Comparison of ENCODE assay signal across 1 cellular context in the genomic region with DNA sequence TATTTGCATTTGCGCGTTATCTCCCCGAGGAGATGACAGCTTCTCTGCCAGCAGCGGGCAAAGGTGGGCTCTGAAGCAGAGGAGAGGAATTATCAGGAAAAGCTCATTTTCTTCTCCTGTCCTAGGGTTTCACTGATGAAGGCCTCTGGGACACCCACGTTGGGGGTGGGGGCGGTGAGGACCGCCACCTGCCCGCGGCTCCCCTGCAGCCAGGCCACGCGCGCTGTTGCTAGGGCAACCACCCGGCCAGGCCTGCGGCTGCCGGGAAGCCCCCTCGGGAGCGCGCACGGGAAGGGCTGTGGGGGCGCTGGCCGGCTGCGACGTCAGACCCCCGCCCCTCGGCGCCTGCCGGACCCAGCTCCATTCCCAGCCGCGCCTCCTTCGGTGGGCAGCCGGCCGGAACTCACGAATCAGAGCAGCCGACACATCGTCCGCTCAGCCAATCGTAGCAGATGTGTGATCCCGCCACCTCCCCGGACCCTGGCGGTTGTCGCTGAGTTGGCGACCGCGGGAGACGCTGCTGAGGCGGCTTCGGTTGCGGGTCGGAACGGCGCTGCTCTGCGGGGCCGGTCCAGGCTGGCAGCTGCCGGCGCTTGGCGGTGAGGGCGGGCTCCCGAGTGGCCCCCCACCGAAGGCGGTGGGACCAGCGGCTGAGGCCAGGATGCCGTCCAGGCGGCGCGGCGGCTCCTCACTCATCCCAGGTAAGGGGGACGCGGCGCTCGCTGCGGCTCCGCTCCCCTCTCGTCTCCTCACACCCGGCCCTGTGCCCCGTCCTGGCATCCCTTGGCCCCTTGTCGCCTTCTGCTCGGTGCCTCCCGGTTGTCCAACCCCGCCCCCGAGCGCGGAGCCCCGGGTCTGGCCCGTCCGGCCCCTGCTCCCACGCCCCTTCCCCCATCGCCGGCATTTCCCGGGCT.
TF ChIP-seq lines count a peak whose summit lies in the region.

A gene (plus strand): TSS at position 513 of the 914 bp plus-strand sequence. CDS start 35,092 bp downstream, outside the sequence.

TF ChIP-seq in HEK293, 187 proteins besides CTCF, POLR2A, EP300 and RAD21 (continued from another document):
- TF ChIP-seq, protein P1, sequence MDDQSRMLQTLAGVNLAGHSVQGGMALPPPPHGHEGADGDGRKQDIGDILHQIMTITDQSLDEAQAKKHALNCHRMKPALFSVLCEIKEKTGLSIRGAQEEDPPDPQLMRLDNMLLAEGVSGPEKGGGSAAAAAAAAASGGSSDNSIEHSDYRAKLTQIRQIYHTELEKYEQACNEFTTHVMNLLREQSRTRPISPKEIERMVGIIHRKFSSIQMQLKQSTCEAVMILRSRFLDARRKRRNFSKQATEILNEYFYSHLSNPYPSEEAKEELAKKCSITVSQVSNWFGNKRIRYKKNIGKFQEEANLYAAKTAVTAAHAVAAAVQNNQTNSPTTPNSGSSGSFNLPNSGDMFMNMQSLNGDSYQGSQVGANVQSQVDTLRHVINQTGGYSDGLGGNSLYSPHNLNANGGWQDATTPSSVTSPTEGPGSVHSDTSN (CRISPR knock-in tag; IDR thresholded peaks at IDR 0.05) = peak; percentile 60; the same call in 1 of the 2 replicates
- no peak for TF ChIP-seq ZNF23 (tag by site-specific recombination; IDR thresholded peaks at IDR 0.05; ENCODE audit: borderline replicate concordance)
- no peak for TF ChIP-seq ZNF121 (tag by site-specific recombination; IDR thresholded peaks at IDR 0.05)
- TF ChIP-seq, protein P2, sequence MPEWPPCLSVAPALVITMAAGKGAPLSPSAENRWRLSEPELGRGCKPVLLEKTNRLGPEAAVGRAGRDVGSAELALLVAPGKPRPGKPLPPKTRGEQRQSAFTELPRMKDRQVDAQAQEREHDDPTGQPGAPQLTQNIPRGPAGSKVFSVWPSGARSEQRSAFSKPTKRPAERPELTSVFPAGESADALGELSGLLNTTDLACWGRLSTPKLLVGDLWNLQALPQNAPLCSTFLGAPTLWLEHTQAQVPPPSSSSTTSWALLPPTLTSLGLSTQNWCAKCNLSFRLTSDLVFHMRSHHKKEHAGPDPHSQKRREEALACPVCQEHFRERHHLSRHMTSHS (tag by site-specific recombination; IDR thresholded peaks at IDR 0.05) = no peak
- peak; percentile 63; the same call in 1 of the 2 replicates for TF ChIP-seq ZNF660 (tag by site-specific recombination; IDR thresholded peaks at IDR 0.05)
- 0 out of 2 replicates have a peak, but pooled peaks have one; percentile 16 for TF ChIP-seq ZXDB (tag by site-specific recombination; IDR thresholded peaks at IDR 0.05)
- no peak for TF ChIP-seq KLF7 (tag by site-specific recombination; IDR thresholded peaks at IDR 0.05; ENCODE audit: borderline replicate concordance)
- TF ChIP-seq ZNF837 (tag by site-specific recombination; IDR thresholded peaks at IDR 0.05) = no peak
- TF ChIP-seq, protein P3, sequence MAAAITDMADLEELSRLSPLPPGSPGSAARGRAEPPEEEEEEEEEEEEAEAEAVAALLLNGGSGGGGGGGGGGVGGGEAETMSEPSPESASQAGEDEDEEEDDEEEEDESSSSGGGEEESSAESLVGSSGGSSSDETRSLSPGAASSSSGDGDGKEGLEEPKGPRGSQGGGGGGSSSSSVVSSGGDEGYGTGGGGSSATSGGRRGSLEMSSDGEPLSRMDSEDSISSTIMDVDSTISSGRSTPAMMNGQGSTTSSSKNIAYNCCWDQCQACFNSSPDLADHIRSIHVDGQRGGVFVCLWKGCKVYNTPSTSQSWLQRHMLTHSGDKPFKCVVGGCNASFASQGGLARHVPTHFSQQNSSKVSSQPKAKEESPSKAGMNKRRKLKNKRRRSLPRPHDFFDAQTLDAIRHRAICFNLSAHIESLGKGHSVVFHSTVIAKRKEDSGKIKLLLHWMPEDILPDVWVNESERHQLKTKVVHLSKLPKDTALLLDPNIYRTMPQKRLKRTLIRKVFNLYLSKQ (tag by site-specific recombination; IDR thresholded peaks at IDR 0.05; ENCODE audit: borderline replicate concordance) = no peak
- peak; percentile 56 for TF ChIP-seq ZNF629 (tag by site-specific recombination; IDR thresholded peaks at IDR 0.05)
- no peak for TF ChIP-seq ZNF549 (tag by site-specific recombination; IDR thresholded peaks at IDR 0.05)
- TF ChIP-seq, protein P4, sequence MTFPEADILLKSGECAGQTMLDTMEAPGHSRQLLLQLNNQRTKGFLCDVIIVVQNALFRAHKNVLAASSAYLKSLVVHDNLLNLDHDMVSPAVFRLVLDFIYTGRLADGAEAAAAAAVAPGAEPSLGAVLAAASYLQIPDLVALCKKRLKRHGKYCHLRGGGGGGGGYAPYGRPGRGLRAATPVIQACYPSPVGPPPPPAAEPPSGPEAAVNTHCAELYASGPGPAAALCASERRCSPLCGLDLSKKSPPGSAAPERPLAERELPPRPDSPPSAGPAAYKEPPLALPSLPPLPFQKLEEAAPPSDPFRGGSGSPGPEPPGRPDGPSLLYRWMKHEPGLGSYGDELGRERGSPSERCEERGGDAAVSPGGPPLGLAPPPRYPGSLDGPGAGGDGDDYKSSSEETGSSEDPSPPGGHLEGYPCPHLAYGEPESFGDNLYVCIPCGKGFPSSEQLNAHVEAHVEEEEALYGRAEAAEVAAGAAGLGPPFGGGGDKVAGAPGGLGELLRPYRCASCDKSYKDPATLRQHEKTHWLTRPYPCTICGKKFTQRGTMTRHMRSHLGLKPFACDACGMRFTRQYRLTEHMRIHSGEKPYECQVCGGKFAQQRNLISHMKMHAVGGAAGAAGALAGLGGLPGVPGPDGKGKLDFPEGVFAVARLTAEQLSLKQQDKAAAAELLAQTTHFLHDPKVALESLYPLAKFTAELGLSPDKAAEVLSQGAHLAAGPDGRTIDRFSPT (tag by site-specific recombination; IDR thresholded peaks at IDR 0.05) = peak; percentile 23; the same call in 1 of the 2 replicates
- TF ChIP-seq ZNF560 (tag by site-specific recombination; IDR thresholded peaks at IDR 0.05; ENCODE audit: borderline replicate concordance) = no peak
- TF ChIP-seq ZNF335 (tag by site-specific recombination; conservative IDR thresholded peaks at IDR 0.05) = peak; percentile 79
- TF ChIP-seq, protein P5, sequence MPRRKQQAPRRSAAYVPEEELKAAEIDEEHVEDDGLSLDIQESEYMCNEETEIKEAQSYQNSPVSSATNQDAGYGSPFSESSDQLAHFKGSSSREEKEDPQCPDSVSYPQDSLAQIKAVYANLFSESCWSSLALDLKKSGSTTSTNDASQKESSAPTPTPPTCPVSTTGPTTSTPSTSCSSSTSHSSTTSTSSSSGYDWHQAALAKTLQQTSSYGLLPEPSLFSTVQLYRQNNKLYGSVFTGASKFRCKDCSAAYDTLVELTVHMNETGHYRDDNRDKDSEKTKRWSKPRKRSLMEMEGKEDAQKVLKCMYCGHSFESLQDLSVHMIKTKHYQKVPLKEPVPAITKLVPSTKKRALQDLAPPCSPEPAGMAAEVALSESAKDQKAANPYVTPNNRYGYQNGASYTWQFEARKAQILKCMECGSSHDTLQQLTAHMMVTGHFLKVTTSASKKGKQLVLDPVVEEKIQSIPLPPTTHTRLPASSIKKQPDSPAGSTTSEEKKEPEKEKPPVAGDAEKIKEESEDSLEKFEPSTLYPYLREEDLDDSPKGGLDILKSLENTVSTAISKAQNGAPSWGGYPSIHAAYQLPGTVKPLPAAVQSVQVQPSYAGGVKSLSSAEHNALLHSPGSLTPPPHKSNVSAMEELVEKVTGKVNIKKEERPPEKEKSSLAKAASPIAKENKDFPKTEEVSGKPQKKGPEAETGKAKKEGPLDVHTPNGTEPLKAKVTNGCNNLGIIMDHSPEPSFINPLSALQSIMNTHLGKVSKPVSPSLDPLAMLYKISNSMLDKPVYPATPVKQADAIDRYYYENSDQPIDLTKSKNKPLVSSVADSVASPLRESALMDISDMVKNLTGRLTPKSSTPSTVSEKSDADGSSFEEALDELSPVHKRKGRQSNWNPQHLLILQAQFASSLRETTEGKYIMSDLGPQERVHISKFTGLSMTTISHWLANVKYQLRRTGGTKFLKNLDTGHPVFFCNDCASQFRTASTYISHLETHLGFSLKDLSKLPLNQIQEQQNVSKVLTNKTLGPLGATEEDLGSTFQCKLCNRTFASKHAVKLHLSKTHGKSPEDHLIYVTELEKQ (tag by site-specific recombination; IDR thresholded peaks at IDR 0.05; ENCODE audit: borderline replicate concordance) = no peak
- 0 out of 2 replicates have a peak, but pooled peaks have one; percentile 53 for TF ChIP-seq ZNF600 (tag by site-specific recombination; IDR thresholded peaks at IDR 0.05)
- no peak for TF ChIP-seq ZNF354C (tag by site-specific recombination; IDR thresholded peaks at IDR 0.05; ENCODE audit: borderline replicate concordance, low read depth)
- no peak for TF ChIP-seq ZFP41 (tag by site-specific recombination; IDR thresholded peaks at IDR 0.05; ENCODE audit: borderline replicate concordance)
- TF ChIP-seq ZNF623 (tag by site-specific recombination; IDR thresholded peaks at IDR 0.05) = no peak
- TF ChIP-seq ZNF548 (tag by site-specific recombination; IDR thresholded peaks at IDR 0.05) = no peak
- TF ChIP-seq ZNF677 (tag by site-specific recombination; IDR thresholded peaks at IDR 0.05) = no peak
- TF ChIP-seq ZNF202 (tag by site-specific recombination; IDR thresholded peaks at IDR 0.05; ENCODE audit: borderline replicate concordance) = no peak
- no peak for TF ChIP-seq ZNF175 (tag by site-specific recombination; IDR thresholded peaks at IDR 0.05)
- TF ChIP-seq, protein P6, sequence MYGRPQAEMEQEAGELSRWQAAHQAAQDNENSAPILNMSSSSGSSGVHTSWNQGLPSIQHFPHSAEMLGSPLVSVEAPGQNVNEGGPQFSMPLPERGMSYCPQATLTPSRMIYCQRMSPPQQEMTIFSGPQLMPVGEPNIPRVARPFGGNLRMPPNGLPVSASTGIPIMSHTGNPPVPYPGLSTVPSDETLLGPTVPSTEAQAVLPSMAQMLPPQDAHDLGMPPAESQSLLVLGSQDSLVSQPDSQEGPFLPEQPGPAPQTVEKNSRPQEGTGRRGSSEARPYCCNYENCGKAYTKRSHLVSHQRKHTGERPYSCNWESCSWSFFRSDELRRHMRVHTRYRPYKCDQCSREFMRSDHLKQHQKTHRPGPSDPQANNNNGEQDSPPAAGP (tag by site-specific recombination; IDR thresholded peaks at IDR 0.05) = no peak
- TF ChIP-seq, protein P7, sequence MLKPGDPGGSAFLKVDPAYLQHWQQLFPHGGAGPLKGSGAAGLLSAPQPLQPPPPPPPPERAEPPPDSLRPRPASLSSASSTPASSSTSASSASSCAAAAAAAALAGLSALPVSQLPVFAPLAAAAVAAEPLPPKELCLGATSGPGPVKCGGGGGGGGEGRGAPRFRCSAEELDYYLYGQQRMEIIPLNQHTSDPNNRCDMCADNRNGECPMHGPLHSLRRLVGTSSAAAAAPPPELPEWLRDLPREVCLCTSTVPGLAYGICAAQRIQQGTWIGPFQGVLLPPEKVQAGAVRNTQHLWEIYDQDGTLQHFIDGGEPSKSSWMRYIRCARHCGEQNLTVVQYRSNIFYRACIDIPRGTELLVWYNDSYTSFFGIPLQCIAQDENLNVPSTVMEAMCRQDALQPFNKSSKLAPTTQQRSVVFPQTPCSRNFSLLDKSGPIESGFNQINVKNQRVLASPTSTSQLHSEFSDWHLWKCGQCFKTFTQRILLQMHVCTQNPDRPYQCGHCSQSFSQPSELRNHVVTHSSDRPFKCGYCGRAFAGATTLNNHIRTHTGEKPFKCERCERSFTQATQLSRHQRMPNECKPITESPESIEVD (tag by site-specific recombination; IDR thresholded peaks at IDR 0.05) = no peak
- peak; percentile 95 for TF ChIP-seq KLF10 (tag by site-specific recombination; IDR thresholded peaks at IDR 0.05)
- TF ChIP-seq ZNF394 (tag by site-specific recombination; IDR thresholded peaks at IDR 0.05; ENCODE audit: borderline replicate concordance) = peak; percentile 16; the same call in 1 of the 2 replicates
- peak; percentile 67; the same call in 1 of the 2 replicates for TF ChIP-seq ZNF10 (tag by site-specific recombination; IDR thresholded peaks at IDR 0.05)
- 0 out of 2 replicates have a peak, but pooled peaks have one; percentile 25 for TF ChIP-seq YY2 (tag by site-specific recombination; IDR thresholded peaks at IDR 0.05)
